In genomic region chr7:138785587-138786437, GRCh38 we compare ENCODE assay signal across 16 cellular contexts. TPM values are rescaled to one million over a fixed set of nuclear protein-coding genes. Genes with fewer than 3 reads are reported as not detected.
DNase-seq lines count a peak whose midpoint lies in the region; ATAC-seq, FAIRE-seq and TF ChIP-seq lines count a peak whose summit lies in the region.
"Had no signal": no experiment of that assay in that cellular context is flagged by ENCODE, and none has a peak within 500 bp of the region (broad histone marks: within the 10 kb centered on the region; RNA-seq: fewer than 3 reads in every experiment).

No MANE protein-coding gene starts in this region.

- H3K4me3 Mint-ChIP-seq in endothelial cell (ENCODE audit: unreplicated experiment), result peak overlapping the region; percentile 16
- H3K4me3 Mint-ChIP-seq in activated CD4-positive, alpha-beta T cell treated with anti-CD3 and anti-CD28 coated beads for 36 hours, result no peak overlapping the region
- H3K4me3 Mint-ChIP-seq in activated CD4-positive, alpha-beta memory T cell treated with anti-CD3 and anti-CD28 coated beads, Interleukin-2, amount 10 ng/mL, durations not matched to agents 7 days and 5 days, result no peak overlapping the region
- no peak overlapping the region for H3K4me3 Mint-ChIP-seq in effector memory CD8-positive, alpha-beta T cell
- H3K4me3 Mint-ChIP-seq: memory B cell had no signal

- no peak overlapping the region for H3K27ac ChIP-seq in trophoblast cell (ENCODE audit: low read depth, low read length)
- H3K27ac ChIP-seq: adrenal gland, hepatocyte, Peyer's patch, prostate gland had no signal

- no peaks in the 10 kb centered on the region for H3K27me3 ChIP-seq in trophoblast cell (ENCODE audit: insufficient read depth, low read length)
- H3K27me3 ChIP-seq: adrenal gland, hepatocyte, Peyer's patch had no signal

- no peak overlapping the region for H2BK120ac ChIP-seq in trophoblast cell (ENCODE audit: insufficient read depth, low read length, poor library complexity)

- intact Hi-C loops in activated CD4-positive, alpha-beta T cell treated with anti-CD3 and anti-CD28 coated beads for 36 hours (cut with DNase I, micrococcal nuclease), result no loop called here

- H3K23ac ChIP-seq in trophoblast cell (ENCODE audit: low read length), result no peak overlapping the region

- peak overlapping the region; percentile 2 for H2BK12ac ChIP-seq in trophoblast cell (ENCODE audit: low read length)

- no peak overlapping the region for H2BK5ac ChIP-seq in trophoblast cell (ENCODE audit: low read depth, low read length, poor library complexity)

- no peak overlapping the region for H3K4me3 ChIP-seq in trophoblast cell (ENCODE audit: low read depth, low read length)
- H3K4me3 ChIP-seq: adrenal gland, hepatocyte, Peyer's patch, prostate gland had no signal

- no peak for DNase-seq in D721Med (ENCODE audit: insufficient read length, low spot score)
- peak; percentile 8 for DNase-seq in NCI-H460 (ENCODE audit: extremely low read depth, low read depth)
- no peak for DNase-seq in endothelial cell (ENCODE audit: low spot score)
- peak; percentile 63 to 81 for DNase-seq in trophoblast cell
- no peak for DNase-seq in activated CD4-positive, alpha-beta T cell treated with anti-CD3 and anti-CD28 coated beads for 36 hours
- no peak for DNase-seq in activated CD4-positive, alpha-beta memory T cell treated with anti-CD3 and anti-CD28 coated beads, Interleukin-2, amount 10 ng/mL, durations not matched to agents 7 days and 5 days
- DNase-seq in effector memory CD8-positive, alpha-beta T cell, result no peak
- no peak for DNase-seq in GM10266 (ENCODE audit: extremely low spot score)
- DNase-seq: adrenal gland; DMS 273 treated with DMSO at 0.1 percent for 48 hours; effector memory CD4-positive, alpha-beta T cell; stimulated activated CD4-positive, alpha-beta T cell treated with anti-CD3 and anti-CD28 coated beads, Interleukin-4, amount 100 ng/mL, for 4 hours had no signal

- H3K18ac ChIP-seq in trophoblast cell (ENCODE audit: low read length), result no peak overlapping the region

- no peak overlapping the region for H2AFZ ChIP-seq in trophoblast cell (ENCODE audit: insufficient read depth, low read length, poor library complexity)
- H2AFZ ChIP-seq: hepatocyte had no signal

- TF ChIP-seq CTCF in D721Med (IDR thresholded peaks at IDR 0.05; ENCODE audit: insufficient read depth, missing control alignments), result peak; percentile 2
- TF ChIP-seq CTCF in endothelial cell (IDR thresholded peaks at IDR 0.05; ENCODE audit: unreplicated experiment), result no peak
- TF ChIP-seq CTCF in GM10266 (IDR thresholded peaks at IDR 0.05; ENCODE audit: control insufficient read depth, insufficient read depth, low read depth, missing control alignments), result no peak

- H3K4ac ChIP-seq in trophoblast cell (ENCODE audit: low read depth, low read length), result no peak overlapping the region

- H4K91ac ChIP-seq in trophoblast cell (ENCODE audit: low read depth, low read length), result peak overlapping the region; percentile 5

- no peak overlapping the region for H2AK5ac ChIP-seq in trophoblast cell (ENCODE audit: low read length)

- CTCF ChIA-PET in activated CD4-positive, alpha-beta T cell treated with anti-CD3 and anti-CD28 coated beads for 36 hours (lab: Charles Lee), result no interaction called here
- CTCF ChIA-PET in activated CD4-positive, alpha-beta memory T cell treated with anti-CD3 and anti-CD28 coated beads, Interleukin-2, amount 10 ng/mL, durations not matched to agents 7 days and 5 days (lab: Charles Lee), result interaction anchor here (0.7 kb wide), 1 partner anchor 130 kb away, joined by 5 read pairs; no protein-coding TSS in a partner anchor

- FAIRE-seq in D721Med (lab: Jason Lieb, UNC), result no peak

- H3K9me3 ChIP-seq in trophoblast cell (ENCODE audit: insufficient read depth, low read depth, low read length), result no peaks in the 10 kb centered on the region
- H3K9me3 ChIP-seq: adrenal gland, Peyer's patch, prostate gland had no signal

- H3K4me1 ChIP-seq in trophoblast cell (ENCODE audit: control insufficient read depth in 1 of 2, insufficient read depth in 2 of 2, low read length in 2 of 2), result peaks cover 8% of the 10 kb centered on the region in 2 experiments
- H3K4me1 ChIP-seq: adrenal gland, Peyer's patch, prostate gland had no signal

- H3K9ac ChIP-seq in trophoblast cell (ENCODE audit: low read length), result no peak overlapping the region

- H3K9me3 Mint-ChIP-seq in endothelial cell (ENCODE audit: unreplicated experiment), result no peaks in the 10 kb centered on the region
- H3K9me3 Mint-ChIP-seq in activated CD4-positive, alpha-beta T cell treated with anti-CD3 and anti-CD28 coated beads for 36 hours (ENCODE audit: low read depth), result peaks cover 18% of the 10 kb centered on the region
- H3K9me3 Mint-ChIP-seq in activated CD4-positive, alpha-beta memory T cell treated with anti-CD3 and anti-CD28 coated beads, Interleukin-2, amount 10 ng/mL, durations not matched to agents 7 days and 5 days, result peaks cover 16% of the 10 kb centered on the region
- H3K9me3 Mint-ChIP-seq in effector memory CD8-positive, alpha-beta T cell, result peaks cover 0 to 1% of the 10 kb centered on the region in 2 donors

- no CpG with 5 or more reads among the region's 10 CpGs for WGBS in trophoblast cell (ENCODE audit: extremely low coverage, insufficient coverage, insufficient read length)

- POLR2A ChIA-PET in activated CD4-positive, alpha-beta T cell treated with anti-CD3 and anti-CD28 coated beads for 36 hours (lab: Charles Lee), result no interaction called here
- POLR2A ChIA-PET in activated CD4-positive, alpha-beta memory T cell treated with anti-CD3 and anti-CD28 coated beads, Interleukin-2, amount 10 ng/mL, durations not matched to agents 7 days and 5 days (lab: Charles Lee), result no interaction called here

- no peaks in the 10 kb centered on the region for H3K27me3 Mint-ChIP-seq in endothelial cell (ENCODE audit: unreplicated experiment)
- H3K27me3 Mint-ChIP-seq in activated CD4-positive, alpha-beta T cell treated with anti-CD3 and anti-CD28 coated beads for 36 hours, result no peaks in the 10 kb centered on the region
- peaks cover 20% of the 10 kb centered on the region for H3K27me3 Mint-ChIP-seq in activated CD4-positive, alpha-beta memory T cell treated with anti-CD3 and anti-CD28 coated beads, Interleukin-2, amount 10 ng/mL, durations not matched to agents 7 days and 5 days
- peaks cover 26 to 35% of the 10 kb centered on the region in 2 donors for H3K27me3 Mint-ChIP-seq in effector memory CD8-positive, alpha-beta T cell

- no peaks in the 10 kb centered on the region for H3K36me3 Mint-ChIP-seq in endothelial cell (ENCODE audit: low read depth, unreplicated experiment)
- peaks cover 2% of the 10 kb centered on the region for H3K36me3 Mint-ChIP-seq in activated CD4-positive, alpha-beta T cell treated with anti-CD3 and anti-CD28 coated beads for 36 hours (ENCODE audit: low read depth)
- peaks cover 7% of the 10 kb centered on the region for H3K36me3 Mint-ChIP-seq in activated CD4-positive, alpha-beta memory T cell treated with anti-CD3 and anti-CD28 coated beads, Interleukin-2, amount 10 ng/mL, durations not matched to agents 7 days and 5 days (ENCODE audit: low read depth)
- H3K36me3 Mint-ChIP-seq in effector memory CD8-positive, alpha-beta T cell (ENCODE audit: insufficient read depth), result no peaks in the 10 kb centered on the region

- H3K14ac ChIP-seq in trophoblast cell (ENCODE audit: low read length), result no peak overlapping the region

- H4K12ac ChIP-seq in trophoblast cell (ENCODE audit: low read depth, low read length), result no peak overlapping the region

- no peaks in the 10 kb centered on the region for H3K79me2 ChIP-seq in trophoblast cell (ENCODE audit: control insufficient read depth, insufficient read depth, low read length, poor library complexity)
- H3K79me2 ChIP-seq: hepatocyte had no signal

- ATAC-seq in activated CD4-positive, alpha-beta T cell treated with anti-CD3 and anti-CD28 coated beads for 36 hours, result no peak
- no peak for ATAC-seq in effector memory CD8-positive, alpha-beta T cell (replicated peaks)

- no peaks in the 10 kb centered on the region for H3K36me3 ChIP-seq in trophoblast cell (ENCODE audit: control insufficient read depth in 1 of 2, insufficient read depth in 2 of 2, low read length in 2 of 2)
- H3K36me3 ChIP-seq: adrenal gland, Peyer's patch, prostate gland had no signal

- H3K27ac Mint-ChIP-seq in endothelial cell (ENCODE audit: unreplicated experiment), result no peak overlapping the region
- H3K27ac Mint-ChIP-seq in activated CD4-positive, alpha-beta T cell treated with anti-CD3 and anti-CD28 coated beads for 36 hours, result no peak overlapping the region
- H3K27ac Mint-ChIP-seq in activated CD4-positive, alpha-beta memory T cell treated with anti-CD3 and anti-CD28 coated beads, Interleukin-2, amount 10 ng/mL, durations not matched to agents 7 days and 5 days, result no peak overlapping the region
- peak overlapping the region in 1 of 2 donors; percentile 75 for H3K27ac Mint-ChIP-seq in effector memory CD8-positive, alpha-beta T cell
- H3K27ac Mint-ChIP-seq: memory B cell had no signal

- H3K79me1 ChIP-seq in trophoblast cell (ENCODE audit: low read length), result peaks cover 3% of the 10 kb centered on the region

- H3K4me2 ChIP-seq in trophoblast cell (ENCODE audit: low read length), result no peak overlapping the region
- H3K4me2 ChIP-seq: hepatocyte had no signal

- no peak overlapping the region for H4K8ac ChIP-seq in trophoblast cell (ENCODE audit: low read depth, low read length)

- no peaks in the 10 kb centered on the region for H3K4me1 Mint-ChIP-seq in endothelial cell (ENCODE audit: unreplicated experiment)
- H3K4me1 Mint-ChIP-seq in activated CD4-positive, alpha-beta T cell treated with anti-CD3 and anti-CD28 coated beads for 36 hours, result no peaks in the 10 kb centered on the region
- H3K4me1 Mint-ChIP-seq in activated CD4-positive, alpha-beta memory T cell treated with anti-CD3 and anti-CD28 coated beads, Interleukin-2, amount 10 ng/mL, durations not matched to agents 7 days and 5 days, result no peaks in the 10 kb centered on the region
- no peaks in the 10 kb centered on the region for H3K4me1 Mint-ChIP-seq in effector memory CD8-positive, alpha-beta T cell (ENCODE audit: low read depth in 2 of 2)
- H3K4me1 Mint-ChIP-seq: memory B cell had no signal

RNA-seq across cellular contexts. Expression of gene TMEM213, which starts 12.0 kb away (rescaled TPM):
- total RNA-seq in NCI-H460 (2014; rRNA removed; shearing (Covaris generic)), result not detected in 2 replicates
- polyA plus RNA-seq in NCI-H460 (2014; cell fraction: nucleus; rRNA removed), result not detected in 2 replicates
- total RNA-seq in endothelial cell (ENCODE audit: unreplicated experiment), result not detected
- polyA plus RNA-seq in trophoblast cell (2013), result not detected in 2 replicates
- total RNA-seq in activated CD4-positive, alpha-beta T cell treated with anti-CD3 and anti-CD28 coated beads for 36 hours, result not detected
- total RNA-seq in activated CD4-positive, alpha-beta memory T cell treated with anti-CD3 and anti-CD28 coated beads, Interleukin-2, amount 10 ng/mL, durations not matched to agents 7 days and 5 days, result 1 to 10 TPM in 1 of 2 experiments, under 1 TPM in 1; 0.73 to 1.1 TPM
- total RNA-seq: adrenal gland, Peyer's patch had no signal
- polyA plus RNA-seq: adrenal gland had no signal

RNA-seq across cellular contexts. Expression of gene ATP6V0A4, which starts 12.2 kb away (rescaled TPM):
- total RNA-seq in NCI-H460 (2014; rRNA removed; shearing (Covaris generic)), result 0.15 and 0.23 TPM in 2 replicates
- polyA plus RNA-seq in NCI-H460 (2014; cell fraction: nucleus; rRNA removed), result 0.18 TPM in 1 of 2 replicates, not detected in the other
- total RNA-seq in endothelial cell (ENCODE audit: unreplicated experiment), result not detected
- 3.4 and 3.5 TPM in 2 replicates for polyA plus RNA-seq in trophoblast cell (2013)
- under 1 TPM; 0.19 to 0.32 TPM for total RNA-seq in activated CD4-positive, alpha-beta T cell treated with anti-CD3 and anti-CD28 coated beads for 36 hours
- total RNA-seq in activated CD4-positive, alpha-beta memory T cell treated with anti-CD3 and anti-CD28 coated beads, Interleukin-2, amount 10 ng/mL, durations not matched to agents 7 days and 5 days, result under 1 TPM in 1 of 2 experiments, not detected in 1; 0.23 TPM
- total RNA-seq: adrenal gland had no signal
- polyA plus RNA-seq: adrenal gland had no signal

Comparison
In these comparisons a context has a peak if more than half of its experiments do, and no peak if none do; other contexts are left out.
1. DNase-seq: peak in NCI-H460 (single experiment) and trophoblast cell (2 of 2); none in D721Med (single experiment), endothelial cell (single experiment), activated CD4-positive, alpha-beta T cell treated with anti-CD3 and anti-CD28 coated beads for 36 hours (single experiment), activated CD4-positive, alpha-beta memory T cell treated with anti-CD3 and anti-CD28 coated beads, Interleukin-2, amount 10 ng/mL, durations not matched to agents 7 days and 5 days (single experiment), effector memory CD8-positive, alpha-beta T cell (0 of 3) and GM10266 (single experiment).